1 cellular context compared by ENCODE assay signal in the genomic region with DNA sequence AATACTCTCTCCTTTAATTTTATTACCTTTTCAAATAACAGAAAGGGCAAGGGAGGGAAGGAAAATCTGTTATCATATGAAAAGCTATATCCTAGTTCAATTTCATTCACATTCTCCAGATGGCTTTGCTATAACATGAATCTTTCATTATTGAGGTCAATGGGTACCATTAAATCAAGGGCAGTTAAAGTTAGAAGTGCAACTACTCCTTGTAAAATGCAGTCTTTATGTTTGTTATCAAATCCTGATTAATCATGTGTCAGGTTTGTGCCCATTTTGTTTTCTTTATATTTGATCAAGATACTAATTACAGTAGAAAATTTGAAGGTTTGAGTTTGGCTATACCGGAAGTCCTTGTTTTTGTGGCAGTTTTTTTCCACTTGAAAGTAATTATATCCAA.
TF ChIP-seq lines count a peak whose summit lies in the region.

No MANE protein-coding gene starts in this region.

TF ChIP-seq in HEK293, 187 proteins besides CTCF, POLR2A, EP300 and RAD21 (continued from another document):
- peak; percentile 64 for TF ChIP-seq PRDM6 (tag by site-specific recombination; IDR thresholded peaks at IDR 0.05)
- TF ChIP-seq ZNF830 (tag by site-specific recombination; IDR thresholded peaks at IDR 0.05; ENCODE audit: low read depth): no peak
- TF ChIP-seq ZSCAN5A (tag by site-specific recombination; IDR thresholded peaks at IDR 0.05): no peak
- no peak for TF ChIP-seq MYNN (tag by site-specific recombination; IDR thresholded peaks at IDR 0.05; ENCODE audit: borderline replicate concordance)
- peak; percentile 84 for TF ChIP-seq ZNF843 (tag by site-specific recombination; IDR thresholded peaks at IDR 0.05)
- TF ChIP-seq ZNF621 (tag by site-specific recombination; IDR thresholded peaks at IDR 0.05): no peak
- TF ChIP-seq ZBTB8A (tag by site-specific recombination; IDR thresholded peaks at IDR 0.05): 0 out of 2 replicates have a peak, but pooled peaks have one; percentile 14
- TF ChIP-seq HIC1 (tag by site-specific recombination; IDR thresholded peaks at IDR 0.05): no peak
- no peak for TF ChIP-seq GLIS2 (tag by site-specific recombination; IDR thresholded peaks at IDR 0.05)
- TF ChIP-seq ZNF544 (tag by site-specific recombination; IDR thresholded peaks at IDR 0.05): no peak
- TF ChIP-seq FEZF1 (tag by site-specific recombination; IDR thresholded peaks at IDR 0.05): peak; percentile 70; the same call in 1 of the 2 replicates
- TF ChIP-seq ZNF837 (tag by site-specific recombination; IDR thresholded peaks at IDR 0.05): no peak
- TF ChIP-seq ZNF423 (tag by site-specific recombination; IDR thresholded peaks at IDR 0.05): no peak
- TF ChIP-seq, protein P1, sequence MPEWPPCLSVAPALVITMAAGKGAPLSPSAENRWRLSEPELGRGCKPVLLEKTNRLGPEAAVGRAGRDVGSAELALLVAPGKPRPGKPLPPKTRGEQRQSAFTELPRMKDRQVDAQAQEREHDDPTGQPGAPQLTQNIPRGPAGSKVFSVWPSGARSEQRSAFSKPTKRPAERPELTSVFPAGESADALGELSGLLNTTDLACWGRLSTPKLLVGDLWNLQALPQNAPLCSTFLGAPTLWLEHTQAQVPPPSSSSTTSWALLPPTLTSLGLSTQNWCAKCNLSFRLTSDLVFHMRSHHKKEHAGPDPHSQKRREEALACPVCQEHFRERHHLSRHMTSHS (tag by site-specific recombination; IDR thresholded peaks at IDR 0.05): no peak
- peak; percentile 67; the same call in 1 of the 2 replicates for TF ChIP-seq OSR2 (tag by site-specific recombination; IDR thresholded peaks at IDR 0.05)
- 0 out of 2 replicates have a peak, but pooled peaks have one; percentile 25 for TF ChIP-seq KLF16 (tag by site-specific recombination; IDR thresholded peaks at IDR 0.05)
- TF ChIP-seq MZF1 (tag by site-specific recombination; IDR thresholded peaks at IDR 0.05; ENCODE audit: borderline replicate concordance): no peak
- TF ChIP-seq ZNF626 (tag by site-specific recombination; IDR thresholded peaks at IDR 0.05): no peak
- no peak for TF ChIP-seq ZEB2 (tag by site-specific recombination; IDR thresholded peaks at IDR 0.05)
- TF ChIP-seq ZNF140 (tag by site-specific recombination; IDR thresholded peaks at IDR 0.05): no peak
- TF ChIP-seq OVOL3 (tag by site-specific recombination; IDR thresholded peaks at IDR 0.05): no peak
- no peak for TF ChIP-seq ZNF341 (tag by site-specific recombination; IDR thresholded peaks at IDR 0.05; ENCODE audit: low read depth)
- no peak for TF ChIP-seq ZSCAN30 (tag by site-specific recombination; IDR thresholded peaks at IDR 0.05)
